In genomic region chr16:13885700-13886099, GRCh38 we compare ENCODE assay signal across 16 cellular contexts.
"Had no signal": no experiment of that assay in that cellular context is flagged by ENCODE, and none has a peak within 500 bp of the region (broad histone marks: within the 10 kb centered on the region; RNA-seq: fewer than 3 reads in every experiment).

No MANE protein-coding gene starts in this region.

- DNase-seq: dermis blood vessel endothelial cell; dorsolateral prefrontal cortex; effector CD4-positive, alpha-beta T cell; effector memory CD4-positive, alpha-beta T cell; foreskin keratinocyte; heart left ventricle; hippocampal formation; left cardiac atrium; left ventricle myocardium superior; lower lobe of right lung; mesenchymal stem cell; midbrain had no signal

- H3K9me3 ChIP-seq: gastroesophageal sphincter, left lung, lower lobe of right lung had no signal

- H3K27me3 ChIP-seq: esophagus muscularis mucosa, foreskin keratinocyte, left lung had no signal

- H3K27ac ChIP-seq: coronary artery, dorsolateral prefrontal cortex, esophagus muscularis mucosa, foreskin keratinocyte, gastroesophageal sphincter, heart left ventricle, left lung, lower lobe of right lung had no signal

- H3K4me3 ChIP-seq: coronary artery, dorsolateral prefrontal cortex, esophagus muscularis mucosa, gastroesophageal sphincter, heart left ventricle, left lung, lower lobe of right lung had no signal

- H3K4me1 ChIP-seq: esophagus muscularis mucosa, foreskin keratinocyte, gastroesophageal sphincter, heart left ventricle, left lung, lower lobe of right lung had no signal

- ATAC-seq: foreskin keratinocyte, gastroesophageal sphincter, heart left ventricle, left cardiac atrium, left lung, left ventricle myocardium superior, lower lobe of right lung had no signal

- H3K36me3 ChIP-seq: esophagus muscularis mucosa, gastroesophageal sphincter, heart left ventricle, left lung, lower lobe of right lung had no signal
